ENCODE assay signal across 33 cellular contexts in the genomic region with DNA sequence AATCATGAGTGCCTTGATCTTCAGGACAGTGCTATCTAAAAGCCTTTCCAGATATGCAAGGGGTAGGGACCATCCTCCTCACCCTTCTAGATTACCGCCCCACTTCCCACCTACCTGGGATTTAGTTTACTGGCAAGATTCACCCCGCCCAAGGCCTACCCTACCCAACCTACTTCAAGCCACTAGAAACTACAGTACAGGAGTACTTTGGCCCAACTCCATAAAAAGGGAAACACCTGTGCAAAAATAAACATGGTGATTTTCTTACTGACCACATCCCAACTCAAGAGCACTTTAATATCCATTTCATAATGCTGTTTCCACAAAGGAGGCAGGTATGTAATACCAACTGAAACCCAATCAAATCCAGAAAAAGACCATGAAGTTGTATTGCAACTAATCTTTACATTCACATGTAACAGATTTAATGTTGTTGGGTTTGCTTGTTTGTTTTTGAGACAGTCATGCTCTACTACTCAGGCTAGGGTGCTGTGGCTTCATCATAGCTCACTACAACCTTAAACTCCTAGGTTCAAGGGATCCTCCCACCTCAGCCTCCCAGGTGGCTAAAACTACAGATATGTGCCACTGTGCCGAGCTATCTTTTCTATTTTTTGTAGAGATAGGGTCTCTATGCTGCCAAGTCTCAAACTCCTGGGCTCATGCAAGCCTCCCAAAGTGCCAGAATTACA. TPM values are rescaled to one million over a fixed set of nuclear protein-coding genes. Genes with fewer than 3 reads are reported as not detected.
A peak's percentile ranks its signal among the peaks of the same experiment; 100 is the strongest.
DNase-seq lines count a peak whose midpoint lies in the region; ATAC-seq and TF ChIP-seq lines count a peak whose summit lies in the region.
"Had no signal": no experiment of that assay in that cellular context is flagged by ENCODE, and none has a peak within 500 bp of the region (broad histone marks: within the 10 kb centered on the region; RNA-seq: fewer than 3 reads in every experiment).

No MANE protein-coding gene starts in this region.

- H3K27ac ChIP-seq in left lung = no peak overlapping the region
- H3K27ac ChIP-seq: BLaER1, esophagus squamous epithelium, heart right ventricle, RWPE1, SK-N-MC had no signal

- no peaks in the 10 kb centered on the region for H3K27me3 ChIP-seq in left lung
- H3K27me3 ChIP-seq: BLaER1, heart right ventricle had no signal

- peak; percentile 91 for ATAC-seq in left lung
- no peak for ATAC-seq in GM21619 (IDR thresholded peaks at IDR 0.05; ENCODE audit: unreplicated experiment)
- ATAC-seq: activated CD8-positive, alpha-beta T cell treated with anti-CD3 and anti-CD28 coated beads, Interleukin-2, amount 10 ng/mL, durations not matched to agents 7 days and 5 days; GM12878; GM23338; heart right ventricle; HepG2; sciatic nerve; stimulated activated effector memory CD8-positive, alpha-beta T cell treated with anti-CD3 and anti-CD28 coated beads, Interleukin-12 subunit alpha, Interleukin-12 subunit beta, amount 100 ng/mL, for 72 hours had no signal

- TF ChIP-seq CTCF in left lung (IDR thresholded peaks at IDR 0.05) = no peak

- intact Hi-C loops in left lung (cut with DNase I) = no loop called here

- H3K4me1 ChIP-seq in left lung = no peaks in the 10 kb centered on the region
- H3K4me1 ChIP-seq: BLaER1 had no signal

- no peak overlapping the region for H3K4me3 ChIP-seq in left lung
- H3K4me3 ChIP-seq: BLaER1, esophagus squamous epithelium, GM12878, GM23338, heart right ventricle, SK-N-MC had no signal

- peak; percentile 74 for DNase-seq in DMS153 treated with DMSO at 0.1 percent for 48 hours (lab: John Stamatoyannopoulos, UW; ENCODE audit: unreplicated experiment)
- peak; percentile 76 for DNase-seq in NCI-H1105 treated with DMSO at 0.1 percent for 48 hours (lab: John Stamatoyannopoulos, UW)
- DNase-seq in NCI-H2196 treated with DMSO at 0.1 percent for 48 hours (lab: John Stamatoyannopoulos, UW; ENCODE audit: unreplicated experiment) = peak; percentile 78
- DNase-seq in left lung = no peak
- no peak for DNase-seq in OCI-M1 (lab: John Stamatoyannopoulos, UW)
- DNase-seq in T-helper 1 cell = no peak
- no peak for DNase-seq in A172 (ENCODE audit: low spot score)
- DNase-seq: activated CD4-positive, CD25-positive, alpha-beta regulatory T cell treated with anti-CD3 and anti-CD28 coated beads, Interleukin-2, amount 50 U/mL, for 72 hours; activated CD8-positive, alpha-beta T cell treated with anti-CD3 and anti-CD28 coated beads, Interleukin-2, amount 10 ng/mL, durations not matched to agents 7 days and 5 days; activated naive CD8-positive, alpha-beta T cell treated with anti-CD3 and anti-CD28 coated beads, Interleukin-2, amount 10 ng/mL, durations not matched to agents 7 days and 5 days; Caco-2; caudate nucleus; esophagus squamous epithelium; foreskin melanocyte; heart right ventricle; HFFc6; kidney glomerular epithelial cell; mammary epithelial cell; MV-4-11; NCI-H1930; NCI-H526; stimulated activated CD4-positive, alpha-beta T cell treated with anti-CD3 and anti-CD28 coated beads, Interleukin-12 subunit alpha, Interleukin-12 subunit beta, amount 100 ng/mL, for 4 hours; stimulated activated CD4-positive, alpha-beta T cell treated with anti-CD3 and anti-CD28 coated beads, Interleukin-4, amount 100 ng/mL, for 24 hours; substantia nigra had no signal

- H3K36me3 ChIP-seq in left lung = no peaks in the 10 kb centered on the region
- H3K36me3 ChIP-seq: BLaER1, esophagus squamous epithelium, heart right ventricle had no signal

- no peaks in the 10 kb centered on the region for H3K9me3 ChIP-seq in left lung
- H3K9me3 ChIP-seq: Caco-2, esophagus squamous epithelium, heart right ventricle had no signal

RNA-seq across cellular contexts. Expression of a gene that starts 41.7 kb away (rescaled TPM):
- total RNA-seq in left lung = 100 to 1,000 TPM; 137 to 171 TPM
- 366 and 414 TPM in 2 replicates for total RNA-seq in A172 (2014; rRNA removed; shearing (Covaris generic))

Comparison
In these comparisons a context has a peak if more than half of its experiments do, and no peak if none do; other contexts are left out.
1. DNase-seq: peak in DMS153 treated with DMSO at 0.1 percent for 48 hours (single experiment), NCI-H1105 treated with DMSO at 0.1 percent for 48 hours (single experiment) and NCI-H2196 treated with DMSO at 0.1 percent for 48 hours (single experiment); none in left lung (0 of 2), OCI-M1 (single experiment), T-helper 1 cell (0 of 5) and A172 (single experiment).